In genomic region chr14:68144051-68144681, GRCh38 we compare ENCODE assay signal across 10 cellular contexts.
DNase-seq lines count a peak whose midpoint lies in the region; ATAC-seq and TF ChIP-seq lines count a peak whose summit lies in the region.
"Had no signal": no experiment of that assay in that cellular context is flagged by ENCODE, and none has a peak within 500 bp of the region (broad histone marks: within the 10 kb centered on the region; RNA-seq: fewer than 3 reads in every experiment).

No MANE protein-coding gene starts in this region.

- TF ChIP-seq RAD21 in liver (IDR thresholded peaks at IDR 0.05): no peak

- peak; percentile 27 for DNase-seq in Jurkat, Clone E6-1 (ENCODE audit: low read depth, low spot score)
- peak; percentile 80 to 93 for DNase-seq in cardiac fibroblast (ENCODE audit: low read depth in 2 of 2)
- DNase-seq in cerebellum (ENCODE audit: low spot score): no peak
- no peak for DNase-seq in stimulated activated naive CD8-positive, alpha-beta T cell treated with anti-CD3 and anti-CD28 coated beads, Interleukin-15, Interleukin-2, amounts not matched to agents 100 U/mL and 50 U/mL, for 24 hours
- no peak for DNase-seq in GF-D8 (lab: John Stamatoyannopoulos, UW)
- DNase-seq: amniotic stem cell; stimulated activated CD4-positive, alpha-beta T cell treated with anti-CD3 and anti-CD28 coated beads, Interleukin-4, amount 100 ng/mL, for 4 hours had no signal

- H3K36me3 ChIP-seq in liver (ENCODE audit: control insufficient read depth in 4 of 4, insufficient read depth in 3 of 4, low read depth in 1 of 4, low read length in 3 of 4) (no peaks in the 10 kb centered on the region), stomach smooth muscle (ENCODE audit: control insufficient read depth in 2 of 2, insufficient read depth in 2 of 2, low read length in 2 of 2) (no peaks in the 10 kb centered on the region)

- no peak for ATAC-seq in stimulated activated naive CD8-positive, alpha-beta T cell treated with anti-CD3 and anti-CD28 coated beads, Interleukin-15, Interleukin-2, amounts not matched to agents 100 U/mL and 50 U/mL, for 24 hours
- no peak for ATAC-seq in HG03460 (IDR thresholded peaks at IDR 0.05; ENCODE audit: unreplicated experiment)

- H3K4me1 ChIP-seq in liver (ENCODE audit: control insufficient read depth in 4 of 4, insufficient read depth in 4 of 4, low read length in 3 of 4) (peaks cover 0 to 8% (median 0%) of the 10 kb centered on the region in 4 donors), stomach smooth muscle (ENCODE audit: control insufficient read depth, insufficient read depth, low read length) (peaks cover 31% of the 10 kb centered on the region)

- H3K9ac ChIP-seq in liver (ENCODE audit: low read depth in 1 of 2, low read length in 2 of 2) (no peak overlapping the region), stomach smooth muscle (ENCODE audit: low read length in 2 of 2) (peak overlapping the region in 1 of 2 donors; percentile 47)

- WGBS in liver: 91% methylated on average over 3 of the region's 3 CpGs

- peaks cover 0 to 5% (median 0%) of the 10 kb centered on the region in 4 donors for H3K9me3 ChIP-seq in liver (ENCODE audit: control insufficient read depth in 4 of 4, low read length in 3 of 4)
- H3K9me3 ChIP-seq in stomach smooth muscle (ENCODE audit: control insufficient read depth in 2 of 2, low read length in 2 of 2): no peaks in the 10 kb centered on the region

- H3K27me3 ChIP-seq in liver (ENCODE audit: control insufficient read depth in 4 of 4, insufficient read depth in 4 of 4, low read length in 3 of 4) (no peaks in the 10 kb centered on the region), stomach smooth muscle (ENCODE audit: control insufficient read depth in 1 of 2, insufficient read depth in 2 of 2, low read length in 2 of 2) (no peaks in the 10 kb centered on the region)

- no peak for TF ChIP-seq CTCF in cardiac fibroblast (IDR thresholded peaks at IDR 0.05; ENCODE audit: low read depth, low read length)
- TF ChIP-seq CTCF in liver (IDR thresholded peaks at IDR 0.05; ENCODE audit: low read depth, low read length, missing input control): no peak

- no peak overlapping the region for H3K4me3 ChIP-seq in Jurkat, Clone E6-1 (ENCODE audit: low read length)
- H3K4me3 ChIP-seq in cardiac fibroblast (replicated peaks in 1 of 2; ENCODE audit: low read depth in 2 of 2, low read length in 2 of 2) (no peak overlapping the region), liver (ENCODE audit: low read depth in 1 of 3, low read length in 3 of 3) (no peak overlapping the region), stomach smooth muscle (ENCODE audit: low read length in 2 of 2) (peak overlapping the region in 1 of 2 donors; percentile 38)

- H3K27ac ChIP-seq in liver (ENCODE audit: low read depth in 1 of 2, low read length in 2 of 2): peak overlapping the region in 1 of 2 donors; percentile 11
- peak overlapping the region; percentile 79 for H3K27ac ChIP-seq in stomach smooth muscle (ENCODE audit: low read length)

TF ChIP-seq in liver, 16 proteins besides CTCF, POLR2A, EP300 and RAD21:
- TF ChIP-seq SP1 (IDR thresholded peaks at IDR 0.05) (peak; percentile 5), REST (IDR thresholded peaks at IDR 0.05) (no peak), HNF4A (conservative IDR thresholded peaks at IDR 0.05) (peak in 1 of 2 donors; percentile 24), ZBTB33 (IDR thresholded peaks at IDR 0.05) (no peak), NR2F2 (IDR thresholded peaks at IDR 0.05) (peak; percentile 2)
TF ChIP-seq in liver: peak in this region for 3.

Comparison
In these comparisons a context has a peak if more than half of its experiments do, and no peak if none do; other contexts are left out.
1. DNase-seq: peak in Jurkat, Clone E6-1 (single experiment) and cardiac fibroblast (2 of 2); none in cerebellum (single experiment), stimulated activated naive CD8-positive, alpha-beta T cell treated with anti-CD3 and anti-CD28 coated beads, Interleukin-15, Interleukin-2, amounts not matched to agents 100 U/mL and 50 U/mL, for 24 hours (single experiment) and GF-D8 (single experiment).